ENCODE assay signal across 9 cellular contexts in genomic region chrX:155632424-155633100, GRCh38. TPM values are rescaled to one million over a fixed set of nuclear protein-coding genes. Genes with fewer than 3 reads are reported as not detected.
DNase-seq lines count a peak whose midpoint lies in the region; ATAC-seq and TF ChIP-seq lines count a peak whose summit lies in the region.
"Had no signal": no experiment of that assay in that cellular context is flagged by ENCODE, and none has a peak within 500 bp of the region (broad histone marks: within the 10 kb centered on the region; RNA-seq: fewer than 3 reads in every experiment).

No MANE protein-coding gene starts in this region.

- no peak overlapping the region for H2AK5ac ChIP-seq in IMR-90 (ENCODE audit: low read depth, low read length)

- peak overlapping the region; percentile 29 for H3K27ac Mint-ChIP-seq in activated naive CD8-positive, alpha-beta T cell treated with anti-CD3 and anti-CD28 coated beads, Interleukin-2, amount 50 U/mL, for 24 hours
- no peak overlapping the region for H3K27ac Mint-ChIP-seq in WTC11
- H3K27ac Mint-ChIP-seq: H9 had no signal

- 0 out of 2 replicates have a peak overlapping the region, but pooled peaks have one; percentile 54 for H3K9ac ChIP-seq in IMR-90 (ENCODE audit: low read depth, low read length)

- no peak overlapping the region for H3K4ac ChIP-seq in IMR-90 (ENCODE audit: low read depth, low read length)

- no CpG with 5 or more reads among the region's 3 CpGs for WGBS in IMR-90 (ENCODE audit: extremely low coverage in 2 of 2, insufficient read length in 1 of 2), 2 experiments
- WGBS in spleen, 5 donors: 37 to 63% (median 60%) methylated on average over 3 of the region's 3 CpGs

- POLR2A ChIA-PET in IMR-90 (lab: Charles Lee; ENCODE audit: unreplicated experiment): no interaction called here
- POLR2A ChIA-PET in WTC11 (lab: Charles Lee): no interaction called here

- no peak for DNase-seq in activated CD4-positive, CD25-positive, alpha-beta regulatory T cell treated with anti-CD3 and anti-CD28 coated beads, Interleukin-2, amount 50 U/mL, for 72 hours
- peak; percentile 16 for DNase-seq in IMR-90
- no peak for DNase-seq in activated naive CD8-positive, alpha-beta T cell treated with anti-CD3 and anti-CD28 coated beads, Interleukin-2, amount 50 U/mL, for 24 hours
- DNase-seq in spleen: no peak
- DNase-seq in WTC11 (ENCODE audit: low spot score): no peak
- DNase-seq in NCI-H510A treated with DMSO at 0.1 percent for 48 hours (lab: John Stamatoyannopoulos, UW): no peak
- DNase-seq: H9 had no signal

- no peaks in the 10 kb centered on the region for H3K27me3 Mint-ChIP-seq in activated naive CD8-positive, alpha-beta T cell treated with anti-CD3 and anti-CD28 coated beads, Interleukin-2, amount 50 U/mL, for 24 hours
- no peaks in the 10 kb centered on the region for H3K27me3 Mint-ChIP-seq in WTC11 (ENCODE audit: low read depth)

- no peak overlapping the region; the same call in 1 of the 2 replicates for H4K5ac ChIP-seq in IMR-90 (ENCODE audit: low read depth, low read length)

- no peak overlapping the region for H2AK9ac ChIP-seq in IMR-90 (replicated peaks; ENCODE audit: low read depth, low read length, poor library complexity)

- peak overlapping the region; percentile 60 for H3K4me3 Mint-ChIP-seq in activated naive CD8-positive, alpha-beta T cell treated with anti-CD3 and anti-CD28 coated beads, Interleukin-2, amount 50 U/mL, for 24 hours
- H3K4me3 Mint-ChIP-seq in WTC11: no peak overlapping the region
- H3K4me3 Mint-ChIP-seq: H9 had no signal

- dilution Hi-C loops in IMR-90 (cut with HindIII; ENCODE audit: low sequenced_read_pairs, unreplicated experiment): no loop called here

- no peak overlapping the region for H2BK20ac ChIP-seq in IMR-90 (ENCODE audit: low read depth, low read length)

- TF ChIP-seq RAD21 in IMR-90 (IDR thresholded peaks at IDR 0.05; ENCODE audit: low read length): no peak

- H3K4me1 Mint-ChIP-seq in activated naive CD8-positive, alpha-beta T cell treated with anti-CD3 and anti-CD28 coated beads, Interleukin-2, amount 50 U/mL, for 24 hours: peaks cover 9% of the 10 kb centered on the region
- H3K4me1 Mint-ChIP-seq in WTC11: peaks cover 3% of the 10 kb centered on the region

- no peaks in the 10 kb centered on the region for H3K27me3 ChIP-seq in IMR-90 (ENCODE audit: control insufficient read depth, insufficient read depth, low read length)
- no peaks in the 10 kb centered on the region for H3K27me3 ChIP-seq in spleen (replicated peaks in 1 of 7)

- H3K36me3 ChIP-seq in IMR-90 (ENCODE audit: control insufficient read depth, insufficient read depth, low read length): no peaks in the 10 kb centered on the region
- no peaks in the 10 kb centered on the region for H3K36me3 ChIP-seq in spleen

- TF ChIP-seq POLR2A in IMR-90 (IDR thresholded peaks at IDR 0.05; ENCODE audit: low read depth, low read length) (no peak), spleen (IDR thresholded peaks at IDR 0.05) (no peak)

- H3K18ac ChIP-seq in IMR-90 (ENCODE audit: low read depth, low read length): no peak overlapping the region

- H4K91ac ChIP-seq in IMR-90 (ENCODE audit: insufficient read depth, low read depth, low read length): no peak overlapping the region

- H3K56ac ChIP-seq in IMR-90 (ENCODE audit: extremely low read depth, insufficient read depth, low read length): no peak overlapping the region

- no peak overlapping the region for H3K23ac ChIP-seq in IMR-90 (ENCODE audit: low read depth, low read length)

- H3K79me1 ChIP-seq in IMR-90 (ENCODE audit: low read depth in 1 of 2, low read length in 2 of 2): no peaks in the 10 kb centered on the region

- CTCF ChIA-PET in IMR-90 (lab: Yijun Ruan, JAX) (interaction anchor here (0.5 kb wide), 1 partner anchor 508 kb away, joined by 3 read pairs; no protein-coding TSS in a partner anchor), WTC11 (lab: Charles Lee) (no interaction called here)

- H3K36me3 Mint-ChIP-seq in activated naive CD8-positive, alpha-beta T cell treated with anti-CD3 and anti-CD28 coated beads, Interleukin-2, amount 50 U/mL, for 24 hours (ENCODE audit: low read depth): peaks cover 5% of the 10 kb centered on the region
- peaks cover 6% of the 10 kb centered on the region; the same call in 1 of the 2 replicates for H3K36me3 Mint-ChIP-seq in WTC11

- BruUV-seq in IMR-90 (replicated peaks; lab: Mats Ljungman, UMichigan): no TSS peak

- intact Hi-C loops in IMR-90 (cut with micrococcal nuclease) (no loop called here), spleen (cut with DNase I; ENCODE audit: low total_unique reads) (no loop called here)

- no peak overlapping the region for H3K27ac ChIP-seq in IMR-90 (ENCODE audit: insufficient read depth, low read length)
- H3K27ac ChIP-seq in spleen: peak overlapping the region in 6 of 8 donors; percentile 20 to 66 (median 44)

- peak overlapping the region; percentile 91 for H3K4me2 ChIP-seq in IMR-90 (ENCODE audit: low read depth, low read length)

- no peaks in the 10 kb centered on the region for H3K9me3 ChIP-seq in IMR-90 (ENCODE audit: control insufficient read depth, insufficient read depth, low read length)
- H3K9me3 ChIP-seq in spleen: peaks cover under 1 to 32% (median 17%) of the 10 kb centered on the region in 8 donors

- H4K8ac ChIP-seq in IMR-90 (ENCODE audit: low read depth in 2 of 2, low read length in 2 of 2): no peak overlapping the region

- peaks cover 15% of the 10 kb centered on the region for H3K9me3 Mint-ChIP-seq in activated naive CD8-positive, alpha-beta T cell treated with anti-CD3 and anti-CD28 coated beads, Interleukin-2, amount 50 U/mL, for 24 hours
- peaks cover 29% of the 10 kb centered on the region for H3K9me3 Mint-ChIP-seq in WTC11

- no peak overlapping the region for H3K14ac ChIP-seq in IMR-90 (replicated peaks; ENCODE audit: low read depth, low read length)

- no peaks in the 10 kb centered on the region for H3K9me1 ChIP-seq in IMR-90 (ENCODE audit: insufficient read depth, low read length)

- H3K4me3 ChIP-seq in IMR-90 (ENCODE audit: insufficient read depth, low read depth, low read length): peak overlapping the region; percentile 34; the same call in 1 of the 2 replicates
- H3K4me3 ChIP-seq in spleen: peak overlapping the region in 2 of 8 donors; percentile 8 to 40

- no peak overlapping the region for H2BK15ac ChIP-seq in IMR-90 (ENCODE audit: low read depth, low read length)

- H3K4me1 ChIP-seq in IMR-90 (ENCODE audit: control insufficient read depth, insufficient read depth, low read length): no peaks in the 10 kb centered on the region
- no peaks in the 10 kb centered on the region for H3K4me1 ChIP-seq in spleen

- H2BK5ac ChIP-seq in IMR-90 (ENCODE audit: low read depth, low read length, poor library complexity, severe bottlenecking): no peak overlapping the region

- no peaks in the 10 kb centered on the region for H4K20me1 ChIP-seq in IMR-90 (ENCODE audit: insufficient read depth, low read length)

- TF ChIP-seq CTCF in IMR-90 (conservative IDR thresholded peaks at IDR 0.05; ENCODE audit: low read depth, low read length) (no peak), spleen (IDR thresholded peaks at IDR 0.05 in 8 of 11, conservative IDR thresholded peaks at IDR 0.05 in 3 of 11) (no peak), WTC11 (IDR thresholded peaks at IDR 0.05) (no peak)

- H2AFZ ChIP-seq in IMR-90 (replicated peaks; ENCODE audit: low read length, poor library complexity): peak overlapping the region; percentile 35

- peak; percentile 86 to 89 for ATAC-seq in activated CD4-positive, CD25-positive, alpha-beta regulatory T cell treated with anti-CD3 and anti-CD28 coated beads, Interleukin-2, amount 50 U/mL, for 24 hours
- ATAC-seq in IMR-90 (ENCODE audit: low read depth) (peak; percentile 59), WTC11 (no peak), GM21528 (IDR thresholded peaks at IDR 0.05; ENCODE audit: low FRiP score, unreplicated experiment) (no peak)
- peak; percentile 68 for ATAC-seq in activated naive CD8-positive, alpha-beta T cell treated with anti-CD3 and anti-CD28 coated beads, Interleukin-2, amount 50 U/mL, for 24 hours

- no peak overlapping the region for H2BK120ac ChIP-seq in IMR-90 (ENCODE audit: low read depth, low read length)

- in situ Hi-C loops in IMR-90 (cut with MboI; ENCODE audit: low sequenced_read_pairs): no loop called here

TF ChIP-seq in IMR-90, 13 proteins besides CTCF, POLR2A, EP300 and RAD21 (continues in another document):
- no peak for TF ChIP-seq CHD1 (IDR thresholded peaks at IDR 0.05; ENCODE audit: low read depth, low read length)
- no peak for TF ChIP-seq ELK1 (IDR thresholded peaks at IDR 0.05; ENCODE audit: borderline replicate concordance, low read depth, low read length)

TF ChIP-seq in WTC11, 78 proteins besides CTCF, POLR2A, EP300 and RAD21 (continues in another document):
- TF ChIP-seq, protein P1, sequence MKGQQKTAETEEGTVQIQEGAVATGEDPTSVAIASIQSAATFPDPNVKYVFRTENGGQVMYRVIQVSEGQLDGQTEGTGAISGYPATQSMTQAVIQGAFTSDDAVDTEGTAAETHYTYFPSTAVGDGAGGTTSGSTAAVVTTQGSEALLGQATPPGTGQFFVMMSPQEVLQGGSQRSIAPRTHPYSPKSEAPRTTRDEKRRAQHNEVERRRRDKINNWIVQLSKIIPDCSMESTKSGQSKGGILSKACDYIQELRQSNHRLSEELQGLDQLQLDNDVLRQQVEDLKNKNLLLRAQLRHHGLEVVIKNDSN (CRISPR knock-in tag; IDR thresholded peaks at IDR 0.05): no peak
- TF ChIP-seq ZNF219 (CRISPR knock-in tag; IDR thresholded peaks at IDR 0.05; ENCODE audit: borderline replicate concordance): no peak

RNA-seq across cellular contexts. Expression of gene TMLHE, which starts 19.8 kb away (rescaled TPM):
- total RNA-seq in IMR-90 (2012; rRNA removed) (14.2 and 20.4 TPM in 2 replicates), spleen (10 to 100 TPM; 18.9 to 44.8 (median 29.4) TPM), WTC11 (2021) (10.8 to 13.8 TPM (median 11.2 TPM) in 3 replicates)
- polyA plus RNA-seq in IMR-90 (2012; rRNA removed) (7.2 and 10.9 TPM in 2 replicates), spleen (1 to 10 TPM; 5.4 to 7.8 (median 7.0) TPM)
- polyA plus RNA-seq in IMR-90 (2012; cell fraction: cytosol; rRNA removed): 2.9 and 3.9 TPM in 2 replicates
- polyA plus RNA-seq in IMR-90 (2012; cell fraction: nucleus; rRNA removed; ENCODE audit: low replicate concordance): 2.1 and 9.5 TPM in 2 replicates

RNA-seq across cellular contexts. Expression of gene SPRY3, which starts 20.2 kb away (rescaled TPM):
- total RNA-seq in IMR-90 (2012; rRNA removed) (0.18 and 0.28 TPM in 2 replicates), spleen (1 to 10 TPM; 1.2 to 3.5 (median 2.9) TPM), WTC11 (2021) (2.6 to 3.6 TPM (median 3.3 TPM) in 3 replicates)
- polyA plus RNA-seq in IMR-90 (2012; rRNA removed) (0.32 TPM in 2 replicates), spleen (under 1 TPM; 0.17 to 0.39 (median 0.35) TPM)
- 0.15 TPM in 2 replicates for polyA plus RNA-seq in IMR-90 (2012; cell fraction: cytosol; rRNA removed)
- polyA plus RNA-seq in IMR-90 (2012; cell fraction: nucleus; rRNA removed; ENCODE audit: low replicate concordance): 0.58 and 1.4 TPM in 2 replicates

Comparison
In these comparisons a context has a peak if more than half of its experiments do, and no peak if none do; other contexts are left out.
1. ATAC-seq: peak in activated CD4-positive, CD25-positive, alpha-beta regulatory T cell treated with anti-CD3 and anti-CD28 coated beads, Interleukin-2, amount 50 U/mL, for 24 hours (2 of 2), IMR-90 (single experiment) and activated naive CD8-positive, alpha-beta T cell treated with anti-CD3 and anti-CD28 coated beads, Interleukin-2, amount 50 U/mL, for 24 hours (single experiment); none in WTC11 (single experiment) and GM21528 (single experiment).